Comparison of ENCODE assay signal across 1 cellular context in the genomic region with DNA sequence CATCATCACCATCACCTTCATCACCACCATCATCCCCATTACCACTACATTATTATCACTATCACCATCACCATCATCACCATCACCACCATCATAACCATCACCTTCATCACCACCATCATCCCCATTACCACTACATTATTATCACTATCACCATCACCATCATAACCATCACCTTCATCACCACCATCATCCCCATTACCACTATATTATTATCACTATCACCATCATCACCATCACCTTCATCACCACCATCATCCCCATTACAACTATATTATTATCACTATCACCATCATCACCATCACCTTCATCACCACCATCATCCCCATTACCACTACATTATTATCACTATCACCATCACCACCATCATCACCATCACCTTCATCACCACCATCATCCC.
TF ChIP-seq lines count a peak whose summit lies in the region.

No MANE protein-coding gene starts in this region.

TF ChIP-seq in K562, 482 proteins besides CTCF, POLR2A, EP300 and RAD21 (continued from another document):
- TF ChIP-seq ZBTB2 (IDR thresholded peaks at IDR 0.05) = 0 out of 2 replicates have a peak, but pooled peaks have one; percentile 25
